8 cellular contexts compared by ENCODE assay signal in genomic region chr6:158686791-158687381, GRCh38. TPM values are rescaled to one million over a fixed set of nuclear protein-coding genes. Genes with fewer than 3 reads are reported as not detected.
DNase-seq lines count a peak whose midpoint lies in the region; ATAC-seq and TF ChIP-seq lines count a peak whose summit lies in the region.

No MANE protein-coding gene starts in this region.

- no peaks in the 10 kb centered on the region for H3K79me1 ChIP-seq in mesendoderm (ENCODE audit: low read length)

- H3K27ac ChIP-seq in mucosa of rectum (ENCODE audit: low read depth in 2 of 2, low read length in 2 of 2) (peak overlapping the region; percentile 56 to 63), A673 (ENCODE audit: low read depth, low read length, poor library complexity, severe bottlenecking) (no peak overlapping the region), mesendoderm (ENCODE audit: low read depth, low read length) (no peak overlapping the region)

- CTCF ChIA-PET in A673 (lab: Charles Lee) = no interaction called here

- POLR2A ChIA-PET in A673 (lab: Charles Lee; ENCODE audit: low non-redundant PET) = no interaction called here

- peak overlapping the region in 1 of 2 donors; percentile 10 for H3K4me3 ChIP-seq in mucosa of rectum (ENCODE audit: low read length in 2 of 2)
- H3K4me3 ChIP-seq in A673 (ENCODE audit: low read depth, low read length, poor library complexity, severe bottlenecking) = no peak overlapping the region
- H3K4me3 ChIP-seq in mesendoderm (ENCODE audit: low read length) = no peak overlapping the region

- H4K8ac ChIP-seq in mesendoderm (ENCODE audit: low read depth, low read length) = no peak overlapping the region

- no peak overlapping the region for H3K4me3 Mint-ChIP-seq in chondrocyte (ENCODE audit: unreplicated experiment)

- H3K36me3 Mint-ChIP-seq in chondrocyte (ENCODE audit: low read depth) = no peaks in the 10 kb centered on the region

- H3K4me1 ChIP-seq in mucosa of rectum (ENCODE audit: control insufficient read depth in 2 of 2, insufficient read depth in 2 of 2, low read length in 2 of 2) (peaks cover 4 to 16% of the 10 kb centered on the region in 2 donors), A673 (ENCODE audit: insufficient read depth, low read length, poor library complexity, severe bottlenecking) (no peaks in the 10 kb centered on the region), mesendoderm (ENCODE audit: control insufficient read depth, low read depth, low read length) (no peaks in the 10 kb centered on the region)

- TF ChIP-seq CTCF in A673 (conservative IDR thresholded peaks at IDR 0.05; ENCODE audit: low read depth, low read length) = no peak
- TF ChIP-seq CTCF in chondrocyte (IDR thresholded peaks at IDR 0.05) = no peak

- no peak overlapping the region for H2AK5ac ChIP-seq in mesendoderm (ENCODE audit: low read length)

- no peak overlapping the region for H3K56ac ChIP-seq in mesendoderm (ENCODE audit: low read length)

- H3K9me3 Mint-ChIP-seq in chondrocyte (ENCODE audit: low read depth) = no peaks in the 10 kb centered on the region

- H2BK5ac ChIP-seq in mesendoderm (ENCODE audit: low read length) = no peak overlapping the region

- no peak overlapping the region for H3K4me2 ChIP-seq in mesendoderm (ENCODE audit: low read length)

- H3K27ac Mint-ChIP-seq in chondrocyte (ENCODE audit: unreplicated experiment) = no peak overlapping the region

- H3K36me3 ChIP-seq in mucosa of rectum (ENCODE audit: control insufficient read depth in 2 of 2, insufficient read depth in 2 of 2, low read length in 2 of 2) (no peaks in the 10 kb centered on the region), A673 (ENCODE audit: insufficient read depth, low read length, poor library complexity, severe bottlenecking) (no peaks in the 10 kb centered on the region), mesendoderm (ENCODE audit: control insufficient read depth, insufficient read depth, low read length) (no peaks in the 10 kb centered on the region)

- H4K5ac ChIP-seq in mesendoderm (ENCODE audit: low read length) = no peak overlapping the region

- peak; percentile 18 to 27 for DNase-seq in activated CD4-positive, alpha-beta T cell treated with anti-CD3 and anti-CD28 coated beads, Interleukin-2, amount 50 U/mL, for 4 hours
- no peak for DNase-seq in A673 (ENCODE audit: low spot score)
- no peak for DNase-seq in mesendoderm
- DNase-seq in chondrocyte (ENCODE audit: low spot score) = no peak
- DNase-seq in glomerular visceral epithelial cell (ENCODE audit: extremely low spot score) = no peak

- intact Hi-C loops in A673 (cut with micrococcal nuclease; ENCODE audit: unreplicated experiment) = no loop called here

- H3K4ac ChIP-seq in mesendoderm (ENCODE audit: low read depth, low read length) = no peak overlapping the region

- BruUV-seq in A673 (replicated peaks; lab: Mats Ljungman, UMichigan) = no TSS peak

- no peaks in the 10 kb centered on the region for H3K4me1 Mint-ChIP-seq in chondrocyte (ENCODE audit: low read depth)

- no peak overlapping the region for H3K18ac ChIP-seq in mesendoderm (ENCODE audit: low read length)

- peaks cover 2% of the 10 kb centered on the region for H3K27me3 Mint-ChIP-seq in chondrocyte (ENCODE audit: low read depth)

- no CpG with 5 or more reads among the region's 7 CpGs for WGBS in mesendoderm (ENCODE audit: extremely low coverage, insufficient coverage, low lambda C conversion rate)

- ATAC-seq in GM18907 (IDR thresholded peaks at IDR 0.05; ENCODE audit: unreplicated experiment) = peak; percentile 95
- peak; percentile 91 for ATAC-seq in HG02973 (IDR thresholded peaks at IDR 0.05; ENCODE audit: unreplicated experiment)

- H3K9ac ChIP-seq in mucosa of rectum (ENCODE audit: low read depth in 1 of 2, low read length in 2 of 2) = no peak overlapping the region
- no peak overlapping the region for H3K9ac ChIP-seq in mesendoderm (ENCODE audit: low read length)

- no peaks in the 10 kb centered on the region for H3K27me3 ChIP-seq in mucosa of rectum (ENCODE audit: control insufficient read depth in 2 of 2, insufficient read depth in 2 of 2, low read length in 2 of 2)
- no peaks in the 10 kb centered on the region for H3K27me3 ChIP-seq in A673 (replicated peaks; ENCODE audit: insufficient read depth, low read depth, low read length, poor library complexity)
- H3K27me3 ChIP-seq in mesendoderm (ENCODE audit: insufficient read depth, low read length, poor library complexity) = no peaks in the 10 kb centered on the region

- no peak overlapping the region for H2BK15ac ChIP-seq in mesendoderm (replicated peaks; ENCODE audit: low read depth)

- H3K9me3 ChIP-seq in mucosa of rectum (ENCODE audit: control insufficient read depth in 2 of 2, low read length in 2 of 2) (no peaks in the 10 kb centered on the region), A673 (ENCODE audit: low read depth, low read length, poor library complexity, severe bottlenecking) (no peaks in the 10 kb centered on the region)

- no peak overlapping the region for H3K23ac ChIP-seq in mesendoderm (ENCODE audit: low read length)

- H3K79me2 ChIP-seq in mesendoderm (ENCODE audit: control insufficient read depth, insufficient read depth, low read length) = no peaks in the 10 kb centered on the region

- no peak overlapping the region for H2BK120ac ChIP-seq in mesendoderm (ENCODE audit: low read depth, low read length)

RNA-seq across cellular contexts. Expression of gene SYTL3, which starts 37.0 kb away (rescaled TPM):
- total RNA-seq in A673 (2021) = 0.66 and 0.82 TPM in 2 replicates
- 0.25 TPM for polyA plus RNA-seq in mesendoderm (2013, experiment 1 of 2)
- 0.17 TPM for polyA plus RNA-seq in mesendoderm (2013, experiment 2 of 2)
- 0.58 to 1.6 TPM (median 1.4 TPM) in 3 replicates for total RNA-seq in chondrocyte

RNA-seq across cellular contexts. Expression of gene DYNLT1, which starts 42.3 kb away (rescaled TPM):
- 137 and 138 TPM in 2 replicates for total RNA-seq in A673 (2021)
- 123 TPM for polyA plus RNA-seq in mesendoderm (2013, experiment 1 of 2)
- polyA plus RNA-seq in mesendoderm (2013, experiment 2 of 2) = 121 TPM
- 153 to 171 TPM (median 170 TPM) in 3 replicates for total RNA-seq in chondrocyte

Comparison
In these comparisons a context has a peak if more than half of its experiments do, and no peak if none do; other contexts are left out.
1. DNase-seq: peak in activated CD4-positive, alpha-beta T cell treated with anti-CD3 and anti-CD28 coated beads, Interleukin-2, amount 50 U/mL, for 4 hours (2 of 2); none in A673 (single experiment), mesendoderm (single experiment), chondrocyte (single experiment) and glomerular visceral epithelial cell (single experiment).
2. H3K27ac ChIP-seq: peak in mucosa of rectum (2 of 2); none in A673 (single experiment) and mesendoderm (single experiment).